Comparison of ENCODE assay signal across 14 cellular contexts in genomic region chr4:151417766-151418376, GRCh38. TPM values are rescaled to one million over a fixed set of nuclear protein-coding genes. Genes with fewer than 3 reads are reported as not detected.
DNase-seq lines count a peak whose midpoint lies in the region; ATAC-seq and TF ChIP-seq lines count a peak whose summit lies in the region.
"Had no signal": no experiment of that assay in that cellular context is flagged by ENCODE, and none has a peak within 500 bp of the region (broad histone marks: within the 10 kb centered on the region; RNA-seq: fewer than 3 reads in every experiment).

No MANE protein-coding gene starts in this region.

- TF ChIP-seq POLR2A in esophagus squamous epithelium (IDR thresholded peaks at IDR 0.05), result no peak

- intact Hi-C loops in esophagus squamous epithelium (cut with DNase I), result no loop called here
- intact Hi-C loops in psoas muscle (cut with DNase I), result no loop called here

- WGBS in esophagus squamous epithelium, 2 donors, result 54 to 100% methylated on average over 2 of the region's 2 CpGs
- WGBS in psoas muscle, 3 donors, result 70 to 91% (median 81%) methylated on average over 2 of the region's 2 CpGs

- H3K4me1 ChIP-seq in esophagus squamous epithelium, result peaks cover 0 to 48% (median 0%) of the 10 kb centered on the region in 3 donors
- H3K4me1 ChIP-seq in psoas muscle, result peaks cover 56% of the 10 kb centered on the region

- H3K27ac ChIP-seq in esophagus squamous epithelium, result peak overlapping the region; percentile 58 to 76 (median 69)
- peak overlapping the region; percentile 53 for H3K27ac ChIP-seq in psoas muscle
- H3K27ac ChIP-seq: BLaER1 treated with 17β-estradiol and CSF1 and Interleukin-3, amounts not matched to agents 10 nM and 100 nM; tibial nerve had no signal

- H3K27me3 ChIP-seq in esophagus squamous epithelium (no peaks in the 10 kb centered on the region), psoas muscle (ENCODE audit: insufficient read depth in 3 of 3, low read length in 2 of 3) (no peaks in the 10 kb centered on the region)
- H3K27me3 ChIP-seq: BLaER1 treated with 17β-estradiol and CSF1 and Interleukin-3, amounts not matched to agents 10 nM and 100 nM; tibial nerve had no signal

- DNase-seq in EL (peak; percentile 25), RPMI7951 (ENCODE audit: low read depth) (peak; percentile 8), esophagus squamous epithelium (lab: John Stamatoyannopoulos, UW) (no peak), psoas muscle (no peak), NCI-H2171 (lab: John Stamatoyannopoulos, UW) (no peak), NCI-H1092 treated with DMSO at 0.1 percent for 48 hours (lab: John Stamatoyannopoulos, UW) (no peak), foreskin fibroblast (no peak)
- DNase-seq: activated CD4-positive, alpha-beta T cell treated with anti-CD3 and anti-CD28 coated beads for 4 hours; activated T-cell treated with anti-CD3 and anti-CD28 coated beads, Interleukin-2, amount 50 U/mL, for 4 hours; DND-41; KG1 had no signal

- no peaks in the 10 kb centered on the region for H3K9me3 ChIP-seq in esophagus squamous epithelium
- H3K9me3 ChIP-seq in psoas muscle, result no peaks in the 10 kb centered on the region
- H3K9me3 ChIP-seq: BLaER1 treated with 17β-estradiol and CSF1 and Interleukin-3, amounts not matched to agents 10 nM and 100 nM; tibial nerve had no signal

- H3K36me3 ChIP-seq in esophagus squamous epithelium (no peaks in the 10 kb centered on the region), psoas muscle (ENCODE audit: insufficient read depth in 1 of 2, low read depth in 1 of 2) (no peaks in the 10 kb centered on the region)
- H3K36me3 ChIP-seq: BLaER1 treated with 17β-estradiol and CSF1 and Interleukin-3, amounts not matched to agents 10 nM and 100 nM; tibial nerve had no signal

- ATAC-seq in psoas muscle (peak in 2 of 4 donors; percentile 39 to 51), HG02759 (IDR thresholded peaks at IDR 0.05; ENCODE audit: unreplicated experiment) (no peak)
- ATAC-seq: activated T-cell treated with anti-CD3 and anti-CD28 coated beads, Interleukin-2, amount 50 U/mL, for 4 hours had no signal

- TF ChIP-seq CTCF in esophagus squamous epithelium (IDR thresholded peaks at IDR 0.05), result no peak
- TF ChIP-seq CTCF in psoas muscle (IDR thresholded peaks at IDR 0.05), result no peak
- no peak for TF ChIP-seq CTCF in foreskin fibroblast (IDR thresholded peaks at IDR 0.05; ENCODE audit: low read depth, low read length)

- H3K4me3 ChIP-seq in esophagus squamous epithelium (no peak overlapping the region), psoas muscle (no peak overlapping the region), foreskin fibroblast (ENCODE audit: low read depth in 1 of 2, low read length in 2 of 2) (no peak overlapping the region)
- H3K4me3 ChIP-seq: BLaER1 treated with 17β-estradiol and CSF1 and Interleukin-3, amounts not matched to agents 10 nM and 100 nM; tibial nerve had no signal

RNA-seq across cellular contexts. Expression of gene FHIP1A, which starts 8.9 kb away (rescaled TPM):
- total RNA-seq in RPMI7951 (2014; rRNA removed; shearing (Covaris generic)), result 0.20 and 0.36 TPM in 2 replicates
- 10 to 100 TPM; 23.4 to 66.2 (median 34.5) TPM for total RNA-seq in esophagus squamous epithelium
- 10 to 100 TPM; 37.7 to 46.7 (median 44.9) TPM for total RNA-seq in psoas muscle
- 10 to 100 TPM in 1 of 3 donors, 1 to 10 TPM in 1, under 1 TPM in 1; 0.51 to 20.5 (median 5.0) TPM for polyA plus RNA-seq in psoas muscle

Comparison
In these comparisons a context has a peak if more than half of its experiments do, and no peak if none do; other contexts are left out.
1. DNase-seq: peak in EL (single experiment) and RPMI7951 (single experiment); none in esophagus squamous epithelium (single experiment), psoas muscle (0 of 2), NCI-H2171 (single experiment), NCI-H1092 treated with DMSO at 0.1 percent for 48 hours (single experiment) and foreskin fibroblast (0 of 2).
2. RNA of gene FHIP1A, which starts 8.9 kb away (total RNA-seq): 37.7 to 46.7 TPM in psoas muscle and 23.4 to 66.2 TPM in esophagus squamous epithelium; 0.20 to 0.36 TPM in RPMI7951; every median in the first group is over 10 times any median in the second.